In the genomic region with DNA sequence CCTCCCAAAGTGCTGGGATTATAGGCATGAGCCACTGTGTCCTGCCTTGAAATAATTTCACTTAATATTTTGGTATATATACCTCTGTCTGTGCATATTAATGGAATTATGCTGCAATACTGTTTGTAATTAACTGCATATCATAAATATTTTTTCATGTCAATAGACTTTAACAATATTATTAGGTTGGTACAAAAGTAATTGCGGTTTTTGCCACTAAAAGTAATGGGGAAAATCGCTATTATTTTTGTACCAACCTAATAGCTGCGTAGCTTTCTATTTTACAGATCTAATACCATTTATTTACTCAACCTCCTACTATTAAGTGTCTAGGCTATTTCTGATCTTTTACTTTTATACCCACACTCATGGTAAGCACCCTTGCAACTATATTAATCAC, we compare ENCODE assay signal across 30 cellular contexts. TPM values are rescaled to one million over a fixed set of nuclear protein-coding genes. Genes with fewer than 3 reads are reported as not detected.
"Had no signal": no experiment of that assay in that cellular context is flagged by ENCODE, and none has a peak within 500 bp of the region (broad histone marks: within the 10 kb centered on the region; RNA-seq: fewer than 3 reads in every experiment).

No MANE protein-coding gene starts in this region.

- DNase-seq: stimulated activated CD4-positive, alpha-beta T cell treated with anti-CD3 and anti-CD28 coated beads, Interleukin-2, amount 100 ng/mL, for 48 hours; stimulated activated CD4-positive, alpha-beta T cell treated with anti-CD3 and anti-CD28 coated beads, Interleukin-4, amount 100 ng/mL, for 1 hour; stimulated activated CD4-positive, alpha-beta T cell treated with anti-CD3 and anti-CD28 coated beads, Interleukin-4, amount 100 ng/mL, for 24 hours; stimulated activated CD4-positive, alpha-beta T cell treated with anti-CD3 and anti-CD28 coated beads, Interleukin-4, amount 100 ng/mL, for 4 hours; stimulated activated CD8-positive, alpha-beta memory T cell treated with anti-CD3 and anti-CD28 coated beads, Interleukin-4, amount 100 ng/mL, for 48 hours; stimulated activated naive B cell treated with anti-CD40 and anti-IgM and Interleukin-4, amounts not matched to agents 10 μg/mL and 1 μg/mL and 100 μg/mL, for 72 hours; stimulated activated naive CD4-positive, alpha-beta T cell; stimulated activated naive CD4-positive, alpha-beta T cell treated with Interleukin-2 at 50 U/mL for 16 hours; stimulated activated naive CD8-positive, alpha-beta T cell treated with anti-CD3 and anti-CD28 coated beads, Interleukin-15, amount 100 ng/mL, for 72 hours; stimulated activated naive CD8-positive, alpha-beta T cell treated with anti-CD3 and anti-CD28 coated beads, Interleukin-15, Interleukin-2, amounts not matched to agents 100 U/mL and 50 U/mL, for 24 hours; stomach; substantia nigra; testis; thyroid gland; tibial artery; transverse colon; trophoblast cell; upper lobe of left lung; upper lobe of right lung; uterus had no signal

- H3K4me3 ChIP-seq: stomach, suprapubic skin, testis, thoracic aorta, thyroid gland, tibial artery, tibial nerve, transverse colon, upper lobe of left lung, upper lobe of right lung, uterus, vagina had no signal

- H3K36me3 ChIP-seq: stomach, suprapubic skin, thoracic aorta, thyroid gland, tibial artery, tibial nerve, transverse colon, upper lobe of left lung, upper lobe of right lung, uterus, vagina had no signal

- H3K4me1 ChIP-seq: stomach, suprapubic skin, testis, thyroid gland, tibial artery, tibial nerve, transverse colon, upper lobe of left lung, upper lobe of right lung, uterus, vagina had no signal

- ATAC-seq: stimulated activated effector memory CD8-positive, alpha-beta T cell treated with anti-CD3 and anti-CD28 coated beads, Interleukin-12 subunit alpha, Interleukin-12 subunit beta, amount 100 ng/mL, for 72 hours; stimulated activated memory B cell treated with anti-CD40 and anti-IgM and Interleukin-4, amounts not matched to agents 10 μg/mL and 1 μg/mL and 100 μg/mL, for 72 hours; stimulated activated naive B cell treated with anti-CD40 and anti-IgM and Interleukin-4, amounts not matched to agents 10 μg/mL and 1 μg/mL and 100 μg/mL, for 72 hours; stimulated activated naive CD8-positive, alpha-beta T cell treated with anti-CD3 and anti-CD28 coated beads, Interleukin-15, amount 100 ng/mL, for 72 hours; stimulated activated naive CD8-positive, alpha-beta T cell treated with anti-CD3 and anti-CD28 coated beads, Interleukin-15, Interleukin-2, amounts not matched to agents 100 U/mL and 50 U/mL, for 24 hours; upper lobe of right lung had no signal

- H3K27ac ChIP-seq: stomach, suprapubic skin, testis, thoracic aorta, thyroid gland, tibial artery, tibial nerve, transverse colon, upper lobe of left lung, upper lobe of right lung, uterus, vagina had no signal

- H3K27me3 ChIP-seq: testis, thyroid gland, upper lobe of left lung, vagina had no signal

- H3K9me3 ChIP-seq: suprapubic skin, testis, thoracic aorta, thyroid gland, tibial nerve, transverse colon, upper lobe of left lung, upper lobe of right lung, uterus, vagina had no signal

RNA-seq across cellular contexts. Expression of gene PDE6C, which starts 3.9 kb away (rescaled TPM):
- total RNA-seq: stomach, subcutaneous adipose tissue, suprapubic skin, temporal lobe, testis, thoracic aorta, thyroid gland, tibial nerve, transverse colon, upper lobe of left lung, upper lobe of right lung, ureter, urinary bladder, uterus, vagina had no signal
- polyA plus RNA-seq: stomach had no signal

RNA-seq across cellular contexts. Expression of gene FFAR4, which starts 42.0 kb away (rescaled TPM):
- total RNA-seq: temporal lobe, uterus had no signal
